Comparison of ENCODE assay signal across 26 cellular contexts in genomic region chr4:126630171-126630570, GRCh38.
DNase-seq lines count a peak whose midpoint lies in the region; ATAC-seq and TF ChIP-seq lines count a peak whose summit lies in the region.
"Had no signal": no experiment of that assay in that cellular context is flagged by ENCODE, and none has a peak within 500 bp of the region (broad histone marks: within the 10 kb centered on the region; RNA-seq: fewer than 3 reads in every experiment).

No MANE protein-coding gene starts in this region.

- no peak overlapping the region for H2AFZ ChIP-seq in mesenchymal stem cell (ENCODE audit: low read depth, low read length)

- no peak overlapping the region for H4K8ac ChIP-seq in mesenchymal stem cell (ENCODE audit: low read length)

- H2BK15ac ChIP-seq in mesenchymal stem cell (ENCODE audit: low read depth, poor library complexity, severe bottlenecking): no peak overlapping the region

- peak; percentile 80 for ATAC-seq in Right ventricle myocardium inferior
- ATAC-seq: activated CD4-positive, alpha-beta T cell treated with anti-CD3 and anti-CD28 coated beads for 36 hours; activated T-cell treated with anti-CD3 and anti-CD28 coated beads, Interleukin-2, amount 50 U/mL, for 72 hours; HepG2; stimulated activated naive CD8-positive, alpha-beta T cell treated with anti-CD3 and anti-CD28 coated beads, Interleukin-15, amount 100 ng/mL, for 72 hours had no signal

- 81% methylated on average over 5 of the region's 5 CpGs for WGBS in mesenchymal stem cell

- H3K4ac ChIP-seq in mesenchymal stem cell (ENCODE audit: low read depth in 1 of 2, low read length in 2 of 2): no peak overlapping the region

- TF ChIP-seq CTCF in right atrium auricular region (IDR thresholded peaks at IDR 0.05): no peak
- TF ChIP-seq CTCF in fibroblast of mammary gland (conservative IDR thresholded peaks at IDR 0.05; ENCODE audit: control insufficient read depth, insufficient read depth, low read depth, low read length): no peak
- no peak for TF ChIP-seq CTCF in dorsolateral prefrontal cortex (IDR thresholded peaks at IDR 0.05 in 54 of 56, conservative IDR thresholded peaks at IDR 0.05 in 2 of 56; ENCODE audit: low read depth in 1 of 56, partially characterized antibody in 56 of 56)

- no peak overlapping the region for H3K4me2 ChIP-seq in mesenchymal stem cell (ENCODE audit: low read length, poor library complexity, severe bottlenecking)

- no peak overlapping the region for H3K18ac ChIP-seq in mesenchymal stem cell (ENCODE audit: low read depth in 1 of 2, low read length in 2 of 2)

- no peak overlapping the region for H2AK5ac ChIP-seq in mesenchymal stem cell (ENCODE audit: low read length, severe bottlenecking)

- no peak overlapping the region for H3K27ac ChIP-seq in right atrium auricular region
- no peak overlapping the region for H3K27ac ChIP-seq in mesenchymal stem cell (ENCODE audit: low read length, poor library complexity, severe bottlenecking)
- H3K27ac ChIP-seq in dorsolateral prefrontal cortex: no peak overlapping the region
- H3K27ac ChIP-seq: HL-60, prostate gland, transverse colon had no signal

- H3K27me3 ChIP-seq in right atrium auricular region: no peaks in the 10 kb centered on the region
- no peaks in the 10 kb centered on the region for H3K27me3 ChIP-seq in mesenchymal stem cell (ENCODE audit: control insufficient read depth in 1 of 2, insufficient read depth in 1 of 2, low read length in 2 of 2)
- no peaks in the 10 kb centered on the region for H3K27me3 ChIP-seq in dorsolateral prefrontal cortex
- H3K27me3 ChIP-seq: transverse colon had no signal

- H2BK120ac ChIP-seq in mesenchymal stem cell (ENCODE audit: low read depth, low read length): no peak overlapping the region

- H3K36me3 ChIP-seq in right atrium auricular region (no peaks in the 10 kb centered on the region), mesenchymal stem cell (ENCODE audit: control insufficient read depth in 1 of 2, insufficient read depth in 2 of 2, low read depth in 1 of 2, low read length in 2 of 2) (no peaks in the 10 kb centered on the region)
- H3K36me3 ChIP-seq: prostate gland, transverse colon had no signal

- no peak overlapping the region for H2BK5ac ChIP-seq in mesenchymal stem cell (ENCODE audit: low read depth, low read length, poor library complexity, severe bottlenecking)

- H2BK12ac ChIP-seq in mesenchymal stem cell (ENCODE audit: low read length in 2 of 2): no peak overlapping the region

- no peaks in the 10 kb centered on the region for H3K9me3 ChIP-seq in right atrium auricular region
- H3K9me3 ChIP-seq in mesenchymal stem cell (ENCODE audit: control insufficient read depth, low read length): no peaks in the 10 kb centered on the region
- H3K9me3 ChIP-seq: prostate gland, transverse colon had no signal

- H3K4me1 ChIP-seq in right atrium auricular region (no peaks in the 10 kb centered on the region), mesenchymal stem cell (ENCODE audit: control insufficient read depth, insufficient read depth, low read depth, low read length) (no peaks in the 10 kb centered on the region)
- H3K4me1 ChIP-seq: prostate gland, transverse colon had no signal

- H3K4me3 ChIP-seq in right atrium auricular region (no peak overlapping the region), fibroblast of mammary gland (ENCODE audit: control insufficient read depth, low read depth, low read length) (no peak overlapping the region), mesenchymal stem cell (ENCODE audit: insufficient read depth in 1 of 2, low read depth in 1 of 2, low read length in 2 of 2) (peak overlapping the region in 1 of 2 experiments; percentile 68), dorsolateral prefrontal cortex (no peak overlapping the region)
- H3K4me3 ChIP-seq: prostate gland, transverse colon had no signal

- no peak for DNase-seq in Right ventricle myocardium inferior (ENCODE audit: missing footprints)
- DNase-seq in right atrium auricular region (ENCODE audit: low spot score): no peak
- DNase-seq in fibroblast of mammary gland (ENCODE audit: low read depth): peak; percentile 35
- no peak for DNase-seq in mesenchymal stem cell
- no peak for DNase-seq in activated CD4-positive, CD25-positive, alpha-beta regulatory T cell treated with anti-CD3 and anti-CD28 coated beads, Interleukin-2, amount 50 U/mL, for 72 hours
- no peak for DNase-seq in H4 (ENCODE audit: low spot score)
- DNase-seq in dorsolateral prefrontal cortex: no peak
- no peak for DNase-seq in NCI-H1436 treated with DMSO at 0.1 percent for 48 hours (lab: John Stamatoyannopoulos, UW)
- DNase-seq: 8988T; activated CD4-positive, alpha-beta T cell treated with anti-CD3 and anti-CD28 coated beads for 36 hours; activated naive CD4-positive, alpha-beta T cell treated with anti-CD3 and anti-CD28 coated beads, Interleukin-2, amount 50 U/mL, for 16 hours; activated T-cell treated with anti-CD3 and anti-CD28 coated beads, Interleukin-2, amount 50 U/mL, for 72 hours; aorta; central memory CD4-positive, alpha-beta T cell; DMS79; erythroblast; H7; midbrain; NCI-H1105 treated with DMSO at 0.1 percent for 48 hours; NCI-H2081 treated with DMSO at 0.1 percent for 48 hours; stimulated activated CD4-positive, alpha-beta T cell treated with anti-CD3 and anti-CD28 coated beads, Interleukin-12 subunit alpha, Interleukin-12 subunit beta, amount 100 ng/mL, for 4 hours; stimulated activated naive CD8-positive, alpha-beta T cell treated with anti-CD3 and anti-CD28 coated beads, Interleukin-15, amount 100 ng/mL, for 72 hours; transverse colon had no signal

- no peak overlapping the region for H4K91ac ChIP-seq in mesenchymal stem cell (ENCODE audit: low read length)

- H3K9ac ChIP-seq in mesenchymal stem cell (ENCODE audit: low read length): peak overlapping the region; percentile 43

- no peaks in the 10 kb centered on the region for H3K79me1 ChIP-seq in mesenchymal stem cell (replicated peaks; ENCODE audit: low read length, poor library complexity, severe bottlenecking)

- intact Hi-C loops in Right ventricle myocardium inferior (cut with DNase I): loop anchor here (10.0 kb wide), 1 partner anchor 335 kb away; no protein-coding TSS in a partner anchor
- intact Hi-C loops in dorsolateral prefrontal cortex (cut with DNase I): no loop called here

- no peak overlapping the region for H3K23ac ChIP-seq in mesenchymal stem cell (ENCODE audit: low read length in 2 of 2)

- no peak overlapping the region for H3K14ac ChIP-seq in mesenchymal stem cell (ENCODE audit: low read length in 2 of 2)
